8 cellular contexts compared by ENCODE assay signal in the genomic region with DNA sequence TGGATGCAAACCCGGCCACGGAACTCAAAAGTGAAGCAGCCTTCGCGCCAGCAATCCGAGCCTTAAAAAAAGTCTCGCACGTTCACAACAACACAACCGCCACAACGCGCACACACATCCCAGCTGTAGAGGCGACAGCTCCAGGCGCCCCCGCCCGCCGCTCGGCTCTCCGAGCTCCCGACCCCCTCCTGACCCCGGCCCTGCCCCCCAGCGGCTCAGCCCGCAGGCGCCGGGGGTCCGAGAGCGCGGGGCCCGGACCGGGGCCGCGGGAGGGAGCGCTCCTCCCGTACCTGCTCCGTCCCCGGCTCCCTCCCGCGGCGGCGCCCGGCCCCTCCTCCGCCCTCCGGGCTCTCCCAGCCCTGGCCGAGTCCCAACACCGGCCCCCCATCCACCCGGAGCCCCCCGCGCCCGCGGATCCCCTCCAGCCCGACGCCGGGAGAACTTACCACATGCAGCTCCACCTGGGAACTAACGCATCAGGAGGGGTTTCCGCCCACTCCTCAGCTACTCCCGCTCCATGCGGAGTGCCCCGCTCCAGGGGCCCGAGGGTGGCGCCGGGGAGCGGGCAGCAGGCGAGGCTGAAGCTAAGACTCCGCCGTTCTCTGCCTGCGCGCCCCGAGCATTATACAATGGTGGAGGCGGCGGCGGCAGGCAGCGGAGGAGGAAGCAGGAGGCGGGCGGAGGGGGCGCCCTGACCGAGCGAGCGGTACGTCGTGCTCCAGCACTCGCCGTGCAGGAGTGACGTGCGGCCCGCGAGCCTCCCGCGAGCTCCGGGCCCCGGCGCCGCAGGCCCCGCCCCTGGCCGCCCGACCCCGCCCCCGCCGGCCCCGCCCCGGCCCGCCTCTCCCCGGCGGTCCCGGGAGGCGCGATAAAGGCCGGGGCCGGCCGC. TPM values are rescaled to one million over a fixed set of nuclear protein-coding genes. Genes with fewer than 3 reads are reported as not detected.
DNase-seq lines count a peak whose midpoint lies in the region; ATAC-seq and TF ChIP-seq lines count a peak whose summit lies in the region.

A gene with protein sequence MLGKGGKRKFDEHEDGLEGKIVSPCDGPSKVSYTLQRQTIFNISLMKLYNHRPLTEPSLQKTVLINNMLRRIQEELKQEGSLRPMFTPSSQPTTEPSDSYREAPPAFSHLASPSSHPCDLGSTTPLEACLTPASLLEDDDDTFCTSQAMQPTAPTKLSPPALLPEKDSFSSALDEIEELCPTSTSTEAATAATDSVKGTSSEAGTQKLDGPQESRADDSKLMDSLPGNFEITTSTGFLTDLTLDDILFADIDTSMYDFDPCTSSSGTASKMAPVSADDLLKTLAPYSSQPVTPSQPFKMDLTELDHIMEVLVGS (minus strand): TSS at position 740 of the 889 bp plus-strand sequence. CDS start 17,042 bp downstream, outside the sequence.

- peak; percentile 98 for DNase-seq in GM13977 (ENCODE audit: low spot score)
- DNase-seq in NCI-H187 (lab: John Stamatoyannopoulos, UW): peak; percentile 90 to 95
- DNase-seq in anterior cingulate cortex (lab: John Stamatoyannopoulos, UW): peak in 55 of 58 donors; percentile 17 to 88 (median 79)
- peak; percentile 90 for DNase-seq in hepatic stellate cell (ENCODE audit: low spot score)
- peak; percentile 50 for DNase-seq in retinal pigment epithelial cell (ENCODE audit: low read depth)
- no peak for DNase-seq in cortex of kidney (lab: John Stamatoyannopoulos, UW)

- TF ChIP-seq CTCF in GM13977 (IDR thresholded peaks at IDR 0.05; ENCODE audit: extremely low read depth, insufficient read depth, missing control alignments) (peak; percentile 34), retinal pigment epithelial cell (conservative IDR thresholded peaks at IDR 0.05; ENCODE audit: low read depth, low read length) (no peak)

- peak; percentile 55 for ATAC-seq in HG02870 (IDR thresholded peaks at IDR 0.05; ENCODE audit: unreplicated experiment)

- intact Hi-C loops in T-helper 2 cell treated with Interferon-gamma antibody and Interleukin-4, amounts not matched to agents 100 ng/mL and 5 ng/mL, for 36 hours (cut with micrococcal nuclease): loop anchor here (1.0 to 10.0 kb wide), 12 partner anchors 9 to 571 kb away; a partner anchor contains a TSS

- in situ Hi-C loops in GM13977 (cut with MboI; ENCODE audit: low pct_unique_long_range_greater_than_20kb, low sequenced_read_pairs, unreplicated experiment): loop anchor here (10.0 kb wide), 2 partner anchors 91 to 181 kb away; no protein-coding TSS in a partner anchor

- peak within 1 kb of the TSS; percentile 77 for H3K4me3 ChIP-seq in retinal pigment epithelial cell (ENCODE audit: low read length)

RNA-seq across cellular contexts. Expression of the gene that starts here (rescaled TPM):
- 24.6 and 25.8 TPM in 2 replicates for total RNA-seq in T-helper 2 cell treated with Interferon-gamma antibody and Interleukin-4, amounts not matched to agents 100 ng/mL and 5 ng/mL, for 36 hours
